Comparison of ENCODE assay signal across 1 cellular context in the genomic region with DNA sequence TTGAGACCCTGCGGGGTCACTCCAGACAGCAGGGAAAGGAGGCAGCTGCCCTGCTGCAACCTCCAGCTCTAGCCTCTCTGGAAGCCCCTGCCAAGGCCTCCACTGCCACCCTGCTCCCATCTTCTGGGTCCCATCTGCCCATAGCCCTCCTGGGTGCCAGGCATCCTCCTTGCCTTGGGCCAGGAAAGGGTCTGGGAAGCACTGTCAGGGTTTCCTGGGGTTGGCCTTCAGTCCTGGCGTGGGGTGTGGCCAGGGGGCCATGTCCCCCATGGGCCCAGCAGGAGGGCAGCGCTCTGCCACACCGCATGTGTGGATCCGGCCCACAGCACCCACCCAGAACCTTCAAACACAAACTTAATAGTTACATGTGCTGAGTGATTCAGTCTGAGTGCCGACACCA.
TF ChIP-seq lines count a peak whose summit lies in the region.

No MANE protein-coding gene starts in this region.

TF ChIP-seq in H1, 55 proteins besides CTCF, POLR2A, EP300 and RAD21:
- no peak for TF ChIP-seq NANOG (IDR thresholded peaks at IDR 0.05; ENCODE audit: insufficient read depth, low read depth, low read length, poor library complexity, severe bottlenecking)
- TF ChIP-seq, protein P1, sequence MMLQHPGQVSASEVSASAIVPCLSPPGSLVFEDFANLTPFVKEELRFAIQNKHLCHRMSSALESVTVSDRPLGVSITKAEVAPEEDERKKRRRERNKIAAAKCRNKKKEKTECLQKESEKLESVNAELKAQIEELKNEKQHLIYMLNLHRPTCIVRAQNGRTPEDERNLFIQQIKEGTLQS (IDR thresholded peaks at IDR 0.05; ENCODE audit: insufficient read depth, low read depth, low read length), result no peak
- TF ChIP-seq HDAC2 (IDR thresholded peaks at IDR 0.05; ENCODE audit: borderline replicate concordance in 1 of 2, low read depth in 2 of 2, low read length in 2 of 2), result no peak
- no peak for TF ChIP-seq TCF12 (IDR thresholded peaks at IDR 0.05; ENCODE audit: low read depth, low read length)
- no peak for TF ChIP-seq E2F6 (IDR thresholded peaks at IDR 0.05)
- no peak for TF ChIP-seq CBX5 (IDR thresholded peaks at IDR 0.05; ENCODE audit: low read depth, low read length)
- TF ChIP-seq GABPA (IDR thresholded peaks at IDR 0.05; ENCODE audit: borderline replicate concordance, insufficient read depth, low read length), result 0 out of 2 replicates have a peak, but pooled peaks have one; percentile 9
- TF ChIP-seq POU5F1 (IDR thresholded peaks at IDR 0.05; ENCODE audit: low read depth, low read length), result no peak
